10 cellular contexts compared by ENCODE assay signal in the genomic region with DNA sequence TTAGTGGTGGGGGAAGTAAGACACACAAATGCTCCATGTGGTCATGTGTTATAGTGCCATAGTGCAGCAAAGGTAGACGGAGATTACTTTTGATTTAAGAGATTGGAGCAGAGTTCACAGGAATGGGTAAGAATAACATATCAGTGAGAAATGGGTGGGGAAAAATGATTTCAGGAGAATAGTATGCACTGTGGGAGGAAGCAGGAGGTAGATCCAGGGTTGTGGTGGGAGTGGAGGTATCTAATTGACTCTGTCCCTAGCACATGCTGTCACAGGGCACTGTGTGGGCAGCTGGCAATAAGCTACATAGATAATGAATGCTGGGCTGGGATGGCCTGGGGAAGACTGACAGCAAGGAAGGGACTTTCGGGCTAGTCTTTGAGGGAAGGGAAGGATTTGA.
DNase-seq lines count a peak whose midpoint lies in the region; TF ChIP-seq lines count a peak whose summit lies in the region.
"Had no signal": no experiment of that assay in that cellular context is flagged by ENCODE, and none has a peak within 500 bp of the region (broad histone marks: within the 10 kb centered on the region; RNA-seq: fewer than 3 reads in every experiment).

No MANE protein-coding gene starts in this region.

- no peak overlapping the region for H3K4me3 ChIP-seq in ascending aorta

- H3K4me1 ChIP-seq in ascending aorta: peaks cover 15 to 19% of the 10 kb centered on the region in 2 donors

- no peaks in the 10 kb centered on the region for H3K9me3 ChIP-seq in ascending aorta

- in situ Hi-C loops in ACHN (cut with HindIII; ENCODE audit: low pct_ligation_motif_present, low pct_unique_long_range_greater_than_20kb, low sequenced_read_pairs): no loop called here

- DNase-seq in ACHN (peak; percentile 63), HCEC 1CT (peak; percentile 44), ascending aorta (ENCODE audit: low spot score in 2 of 2) (no peak), left kidney (ENCODE audit: low read depth, low spot score) (peak; percentile 56), iPS-NIHi11 (ENCODE audit: low spot score) (no peak), globus pallidus (ENCODE audit: low spot score) (no peak), putamen (ENCODE audit: low spot score) (no peak)
- no peak for DNase-seq in effector CD4-positive, alpha-beta T cell
- DNase-seq: COR-L47, cortex of kidney had no signal

- intact Hi-C loops in ascending aorta (cut with DNase I): no loop called here

- no peak for TF ChIP-seq CTCF in ascending aorta (IDR thresholded peaks at IDR 0.05)

- peak overlapping the region; percentile 2 to 57 for H3K27ac ChIP-seq in ascending aorta

- no peaks in the 10 kb centered on the region for H3K36me3 ChIP-seq in ascending aorta

- no peaks in the 10 kb centered on the region for H3K27me3 ChIP-seq in ascending aorta

Comparison
In these comparisons a context has a peak if more than half of its experiments do, and no peak if none do; other contexts are left out.
1. DNase-seq: peak in ACHN (single experiment), HCEC 1CT (single experiment) and left kidney (single experiment); none in ascending aorta (0 of 2), iPS-NIHi11 (single experiment), effector CD4-positive, alpha-beta T cell (single experiment), globus pallidus (single experiment) and putamen (single experiment).